In the genomic region with DNA sequence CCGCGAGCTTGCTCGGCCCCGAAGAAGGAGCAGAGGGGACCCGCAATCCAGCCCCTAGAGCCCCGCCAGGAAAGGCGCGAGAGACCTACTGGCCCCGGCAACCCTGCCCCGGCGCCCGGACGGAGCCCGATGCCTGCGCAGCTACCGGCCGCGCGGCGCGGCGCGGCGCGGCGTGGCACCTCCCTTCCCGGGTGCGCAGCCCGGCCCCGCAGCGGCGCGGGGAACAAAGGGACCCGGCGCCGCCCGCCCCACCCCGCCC, we compare ENCODE assay signal across 8 cellular contexts. TPM values are rescaled to one million over a fixed set of nuclear protein-coding genes. Genes with fewer than 3 reads are reported as not detected.
A peak's percentile ranks its signal among the peaks of the same experiment; 100 is the strongest.
DNase-seq lines count a peak whose midpoint lies in the region; ATAC-seq, FAIRE-seq and TF ChIP-seq lines count a peak whose summit lies in the region.

No MANE protein-coding gene starts in this region.

- H3K27me3 ChIP-seq in Panc1 (ENCODE audit: control insufficient read depth, insufficient read depth, low read length) = no peaks in the 10 kb centered on the region
- peaks cover 0 to 45% (median 19%) of the 10 kb centered on the region in 4 donors for H3K27me3 ChIP-seq in pancreas

- in situ Hi-C loops in Panc1 (cut with HindIII; ENCODE audit: low pct_unique_long_range_greater_than_20kb, low sequenced_read_pairs) = no loop called here

- H3K27ac ChIP-seq in Panc1 (ENCODE audit: low read length) = no peak overlapping the region; the same call in 1 of the 2 replicates
- H3K27ac ChIP-seq in pancreas = no peak overlapping the region

- H3K4me3 ChIP-seq in Panc1 (ENCODE audit: low read depth in 2 of 2, low read length in 2 of 2) (peak overlapping the region; percentile 63 to 71), fibroblast of mammary gland (ENCODE audit: control insufficient read depth, low read depth, low read length) (peak overlapping the region; percentile 78), pancreas (peak overlapping the region in 3 of 4 donors; percentile 19 to 67 (median 45))

- H3K36me3 ChIP-seq in Panc1 (ENCODE audit: control insufficient read depth, insufficient read depth, low read length) (no peaks in the 10 kb centered on the region), pancreas (no peaks in the 10 kb centered on the region)

- no peak for FAIRE-seq in pancreas (lab: Jason Lieb, UNC)

- H3K9me3 ChIP-seq in Panc1 (ENCODE audit: control insufficient read depth, insufficient read depth, low read depth, low read length) = no peaks in the 10 kb centered on the region
- H3K9me3 ChIP-seq in pancreas = no peaks in the 10 kb centered on the region

- 1% methylated on average over 34 to 38 of the region's 38 CpGs for WGBS in pancreas, 2 donors

- POLR2A ChIA-PET in Panc1 (lab: Charles Lee) = no interaction called here

- CTCF ChIA-PET in Panc1 (lab: Charles Lee) = no interaction called here

- DNase-seq in DMS53 (lab: John Stamatoyannopoulos, UW) = peak; percentile 77
- DNase-seq in Panc1 (ENCODE audit: low read depth, low spot score) = no peak
- DNase-seq in fibroblast of mammary gland (ENCODE audit: low read depth) = no peak
- DNase-seq in pancreas = peak in 2 of 6 donors; percentile 55 to 61
- DNase-seq in SIG-M5 (lab: John Stamatoyannopoulos, UW) = no peak
- DNase-seq in EL = no peak

- intact Hi-C loops in Panc1 (cut with micrococcal nuclease; ENCODE audit: unreplicated experiment) = no loop called here
- intact Hi-C loops in pancreas (cut with DNase I) = no loop called here

- no peak for TF ChIP-seq CTCF in Panc1 (IDR thresholded peaks at IDR 0.05)
- no peak for TF ChIP-seq CTCF in fibroblast of mammary gland (conservative IDR thresholded peaks at IDR 0.05; ENCODE audit: control insufficient read depth, insufficient read depth, low read depth, low read length)
- no peak for TF ChIP-seq CTCF in pancreas (IDR thresholded peaks at IDR 0.05)

- BruUV-seq in Panc1 (replicated peaks; lab: Mats Ljungman, UMichigan) = no TSS peak

- ATAC-seq in Panc1 (peak; percentile 49), pancreas (peak in 1 of 4 donors; percentile 36), HG03565 (IDR thresholded peaks at IDR 0.05; ENCODE audit: unreplicated experiment) (no peak), GM21423 (IDR thresholded peaks at IDR 0.05; ENCODE audit: unreplicated experiment) (no peak)

- H3K4me1 ChIP-seq in Panc1 (ENCODE audit: control insufficient read depth, insufficient read depth, low read length) (no peaks in the 10 kb centered on the region; the same call in 1 of the 2 replicates), pancreas (no peaks in the 10 kb centered on the region)

RNA-seq across cellular contexts. Expression of gene CDH2, which starts 0.3 kb away (rescaled TPM):
- total RNA-seq in Panc1 (2021; ENCODE audit: unreplicated experiment) = 42.3 TPM
- 21.9 TPM for polyA plus RNA-seq in Panc1 (2012; ENCODE audit: insufficient read length)
- total RNA-seq in pancreas = 1 to 10 TPM in 3 of 6 donors, under 1 TPM in 3; 0.23 to 2.3 (median 0.93) TPM
- 1 to 10 TPM in 1 of 2 donors, under 1 TPM in 1; 0.15 to 2.9 TPM for polyA plus RNA-seq in pancreas

Comparison
In these comparisons a context has a peak if more than half of its experiments do, and no peak if none do; other contexts are left out.
1. RNA of gene CDH2, which starts 0.3 kb away (total RNA-seq): 42.3 TPM in Panc1 (single experiment); 0.23 to 2.3 TPM in pancreas; every median in the first group is over 10 times any median in the second.
2. Peak in every context shown above with its lines, with median percentiles within 50 percentile points of each other: H3K4me3 ChIP-seq.